1 cellular context compared by ENCODE assay signal in the genomic region with DNA sequence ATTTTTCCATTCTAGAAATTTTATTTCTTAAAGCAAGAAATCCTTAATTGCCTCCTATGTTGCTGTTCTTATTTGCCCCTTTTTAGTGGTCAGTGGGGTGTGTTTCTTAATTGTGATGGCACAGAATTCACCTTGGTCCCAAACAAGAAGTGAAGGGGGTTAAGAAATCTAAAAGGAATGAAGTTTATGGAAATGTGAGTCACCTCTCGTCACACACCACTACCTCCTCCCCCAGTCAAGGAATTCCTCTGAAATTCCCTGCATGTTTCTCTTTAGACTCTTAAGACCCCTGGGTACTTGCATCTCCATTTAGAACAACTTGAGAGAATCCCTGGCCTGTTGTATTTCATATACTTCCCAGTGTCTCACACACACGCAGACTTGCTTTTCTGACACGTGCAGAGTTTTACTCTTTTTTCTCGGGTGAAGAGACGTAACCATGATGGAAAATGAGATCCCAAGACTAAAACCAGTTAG.
TF ChIP-seq lines count a peak whose summit lies in the region.

No MANE protein-coding gene starts in this region.

TF ChIP-seq in HCT116, 20 proteins besides CTCF, POLR2A, EP300 and RAD21 (continued from another document):
- TF ChIP-seq EZH2phosphoT487 (IDR thresholded peaks at IDR 0.05; ENCODE audit: borderline replicate concordance) (no peak), ZBTB33 (IDR thresholded peaks at IDR 0.05; ENCODE audit: extremely low read depth, insufficient replicate concordance, low read length) (no peak)
